Comparison of ENCODE assay signal across 17 cellular contexts in the genomic region with DNA sequence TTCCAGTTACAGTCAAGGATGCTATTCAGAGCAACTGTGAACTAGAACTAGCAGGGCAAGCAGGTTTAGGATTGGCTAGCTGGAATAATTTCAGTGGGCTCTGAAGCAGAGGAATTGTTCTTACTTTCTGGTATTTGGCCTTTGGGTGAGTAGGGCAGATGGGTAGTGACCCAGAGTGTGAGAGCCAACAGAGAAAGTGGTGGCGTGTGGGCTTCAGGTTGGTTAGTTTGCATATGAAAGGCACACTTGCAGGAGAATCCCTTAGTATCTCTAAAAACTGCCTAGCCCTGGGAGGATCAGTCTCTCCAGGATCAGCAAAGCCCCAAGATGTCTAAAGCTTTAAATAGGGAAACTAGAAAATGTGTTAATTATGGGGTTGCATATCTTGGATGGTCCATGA.
DNase-seq lines count a peak whose midpoint lies in the region; ATAC-seq and TF ChIP-seq lines count a peak whose summit lies in the region.
"Had no signal": no experiment of that assay in that cellular context is flagged by ENCODE, and none has a peak within 500 bp of the region (broad histone marks: within the 10 kb centered on the region; RNA-seq: fewer than 3 reads in every experiment).

No MANE protein-coding gene starts in this region.

- no peaks in the 10 kb centered on the region for H3K36me3 Mint-ChIP-seq in GM23338 (ENCODE audit: low read depth)
- no peaks in the 10 kb centered on the region for H3K36me3 Mint-ChIP-seq in naive thymus-derived CD4-positive, alpha-beta T cell
- H3K36me3 Mint-ChIP-seq in T-cell = no peaks in the 10 kb centered on the region
- H3K36me3 Mint-ChIP-seq: CD8-positive, alpha-beta memory T cell had no signal

- TF ChIP-seq EP300 in suprapubic skin (IDR thresholded peaks at IDR 0.05) = no peak

- H3K9me3 Mint-ChIP-seq in GM23338 (no peaks in the 10 kb centered on the region), T-cell (no peaks in the 10 kb centered on the region)
- no peaks in the 10 kb centered on the region for H3K9me3 Mint-ChIP-seq in naive thymus-derived CD4-positive, alpha-beta T cell
- H3K9me3 Mint-ChIP-seq: CD8-positive, alpha-beta memory T cell; HFFc6 had no signal

- H3K27ac Mint-ChIP-seq in GM23338 (no peak overlapping the region), T-cell (no peak overlapping the region)
- peak overlapping the region in 1 of 9 donors; percentile 15 for H3K27ac Mint-ChIP-seq in naive thymus-derived CD4-positive, alpha-beta T cell
- H3K27ac Mint-ChIP-seq: HFFc6 had no signal

- CTCF ChIA-PET in mammary epithelial cell (lab: Charles Lee; ENCODE audit: low non-redundant PET) (no interaction called here), T-cell (lab: Charles Lee) (interaction anchor here (0.8 to 3.4 kb wide), 9 partner anchors 10 to 522 kb away, joined by 3 to 17 read pairs (median 6); no protein-coding TSS in a partner anchor)
- CTCF ChIA-PET in naive thymus-derived CD4-positive, alpha-beta T cell (lab: Charles Lee) = interaction anchor here (0.5 to 6.3 kb wide), 7 partner anchors 50 to 798 kb away, joined by 3 to 49 read pairs (median 4); no protein-coding TSS in a partner anchor

- no peaks in the 10 kb centered on the region for H3K79me2 ChIP-seq in GM23338 (replicated peaks; ENCODE audit: insufficient read depth)
- H3K79me2 ChIP-seq in mammary epithelial cell (ENCODE audit: insufficient read depth, low read length) = no peaks in the 10 kb centered on the region

- H3K36me3 ChIP-seq in GM23338 (ENCODE audit: insufficient read depth) = no peaks in the 10 kb centered on the region
- H3K36me3 ChIP-seq in NT2/D1 (ENCODE audit: insufficient read depth, insufficient read length, low read length) = no peaks in the 10 kb centered on the region
- no peaks in the 10 kb centered on the region for H3K36me3 ChIP-seq in mammary epithelial cell (ENCODE audit: insufficient read depth, low read length)
- H3K36me3 ChIP-seq in suprapubic skin = no peaks in the 10 kb centered on the region
- H3K36me3 ChIP-seq in naive thymus-derived CD4-positive, alpha-beta T cell (ENCODE audit: control insufficient read depth in 2 of 3, insufficient read depth in 3 of 3, low read length in 3 of 3) = no peaks in the 10 kb centered on the region
- H3K36me3 ChIP-seq: BLaER1 had no signal

- DNase-seq in GM23338 (ENCODE audit: low spot score) (peak; percentile 70), NT2/D1 (ENCODE audit: low read depth, low spot score) (peak; percentile 48), iPS DF 19.7 (ENCODE audit: low read depth, low spot score) (peak; percentile 25), islet precursor cell (peak; percentile 47), mammary epithelial cell (no peak), suprapubic skin (ENCODE audit: low spot score in 2 of 2) (no peak), T-cell (no peak)
- no peak for DNase-seq in naive thymus-derived CD4-positive, alpha-beta T cell
- DNase-seq: 8988T; AML-193; Caco-2; CD8-positive, alpha-beta memory T cell; GM23248; HCEC 1CT; HFFc6 had no signal

- ATAC-seq in GM23338 (peak; percentile 95), T-cell (replicated peaks in 1 of 4) (no peak)
- ATAC-seq in naive thymus-derived CD4-positive, alpha-beta T cell = no peak
- ATAC-seq: GM12878 had no signal

- H3K4me1 Mint-ChIP-seq in GM23338 = peaks cover 20% of the 10 kb centered on the region
- peaks cover 0 to 16% (median 0%) of the 10 kb centered on the region in 7 donors for H3K4me1 Mint-ChIP-seq in naive thymus-derived CD4-positive, alpha-beta T cell
- H3K4me1 Mint-ChIP-seq in T-cell = peaks cover 0 to 3% (median 1%) of the 10 kb centered on the region in 3 donors

- peaks cover 10% of the 10 kb centered on the region; the same call in 1 of the 2 replicates for H3K4me1 ChIP-seq in GM23338 (ENCODE audit: insufficient read depth)
- no peaks in the 10 kb centered on the region for H3K4me1 ChIP-seq in NT2/D1 (ENCODE audit: insufficient read depth, insufficient read length)
- H3K4me1 ChIP-seq in mammary epithelial cell (ENCODE audit: insufficient read depth, low read length) = peaks cover 27% of the 10 kb centered on the region
- H3K4me1 ChIP-seq in suprapubic skin = peaks cover 19% of the 10 kb centered on the region
- no peaks in the 10 kb centered on the region for H3K4me1 ChIP-seq in naive thymus-derived CD4-positive, alpha-beta T cell (ENCODE audit: control insufficient read depth in 2 of 2, insufficient read depth in 2 of 2, low read length in 2 of 2)
- H3K4me1 ChIP-seq: BLaER1, Caco-2 had no signal

- TF ChIP-seq POLR2A in suprapubic skin (IDR thresholded peaks at IDR 0.05) = no peak

- dilution Hi-C loops in mammary epithelial cell (cut with HindIII; ENCODE audit: low sequenced_read_pairs) = no loop called here

- H2AFZ ChIP-seq in GM23338 (no peak overlapping the region), mammary epithelial cell (ENCODE audit: low read depth, low read length) (no peak overlapping the region)
- H2AFZ ChIP-seq: GM23248 had no signal

- no TSS peak for BruUV-seq in mammary epithelial cell (replicated peaks; lab: Mats Ljungman, UMichigan)

- in situ Hi-C loops in mammary epithelial cell (cut with MboI; ENCODE audit: low sequenced_read_pairs in 2 of 2) = loop anchor here (5.0 to 25.0 kb wide), 3 partner anchors 362 to 455 kb away; no protein-coding TSS in a partner anchor

- H3K27me3 ChIP-seq in GM23338 (ENCODE audit: insufficient read depth) = no peaks in the 10 kb centered on the region
- H3K27me3 ChIP-seq in NT2/D1 (ENCODE audit: insufficient read depth, insufficient read length) = no peaks in the 10 kb centered on the region
- H3K27me3 ChIP-seq in mammary epithelial cell (ENCODE audit: insufficient read depth, low read length) = no peaks in the 10 kb centered on the region
- H3K27me3 ChIP-seq in suprapubic skin = no peaks in the 10 kb centered on the region
- H3K27me3 ChIP-seq in naive thymus-derived CD4-positive, alpha-beta T cell (ENCODE audit: control insufficient read depth in 2 of 2, insufficient read depth in 2 of 2, low read length in 2 of 2) = no peaks in the 10 kb centered on the region

- 0 out of 2 replicates have a peak overlapping the region, but pooled peaks have one; percentile 15 for H3K4me2 ChIP-seq in GM23338
- no peak overlapping the region for H3K4me2 ChIP-seq in mammary epithelial cell (ENCODE audit: insufficient read depth, low read depth, low read length)
- H3K4me2 ChIP-seq: BLaER1 had no signal

- H3K9me3 ChIP-seq in NT2/D1 (ENCODE audit: insufficient read depth, low read length) (no peaks in the 10 kb centered on the region), mammary epithelial cell (replicated peaks; ENCODE audit: insufficient read depth, low read length) (no peaks in the 10 kb centered on the region), suprapubic skin (no peaks in the 10 kb centered on the region)
- no peaks in the 10 kb centered on the region for H3K9me3 ChIP-seq in naive thymus-derived CD4-positive, alpha-beta T cell (ENCODE audit: control insufficient read depth in 2 of 3, low read length in 3 of 3)
- H3K9me3 ChIP-seq: BLaER1, Caco-2 had no signal

- TF ChIP-seq CTCF in GM23338 (conservative IDR thresholded peaks at IDR 0.05; ENCODE audit: low read depth in 2 of 2) (no peak), mammary epithelial cell (conservative IDR thresholded peaks at IDR 0.05 in 1 of 2, IDR thresholded peaks at IDR 0.05 in 1 of 2; ENCODE audit: extremely low read depth in 1 of 2, insufficient read depth in 1 of 2, low read depth in 1 of 2, low read length in 2 of 2) (no peak), suprapubic skin (IDR thresholded peaks at IDR 0.05) (no peak)

- intact Hi-C loops in mammary epithelial cell (cut with micrococcal nuclease) = loop anchor here (5.0 kb wide), 1 partner anchor 720 kb away; no protein-coding TSS in a partner anchor
- intact Hi-C loops in naive thymus-derived CD4-positive, alpha-beta T cell (cut with micrococcal nuclease) = loop anchor here (5.0 to 10.0 kb wide), 5 partner anchors 200 to 852 kb away; a partner anchor contains a TSS

- POLR2A ChIA-PET in naive thymus-derived CD4-positive, alpha-beta T cell (lab: Charles Lee) = no interaction called here
- POLR2A ChIA-PET in T-cell (lab: Charles Lee) = no interaction called here

- H3K9ac ChIP-seq in NT2/D1 (ENCODE audit: insufficient read length, low read depth) = no peak overlapping the region
- no peak overlapping the region for H3K9ac ChIP-seq in mammary epithelial cell (ENCODE audit: insufficient read depth, low read length)
- H3K9ac ChIP-seq: BLaER1, GM23248 had no signal

- H3K4me3 Mint-ChIP-seq in GM23338 (no peak overlapping the region), T-cell (no peak overlapping the region)
- no peak overlapping the region for H3K4me3 Mint-ChIP-seq in naive thymus-derived CD4-positive, alpha-beta T cell
- H3K4me3 Mint-ChIP-seq: CD8-positive, alpha-beta memory T cell; HFFc6 had no signal

- H3K4me3 ChIP-seq in GM23338 = no peak overlapping the region
- H3K4me3 ChIP-seq in NT2/D1 (ENCODE audit: insufficient read length, low read depth) = no peak overlapping the region
- H3K4me3 ChIP-seq in mammary epithelial cell (replicated peaks in 1 of 3; ENCODE audit: insufficient read depth in 1 of 3, low read depth in 2 of 3, low read length in 3 of 3) = no peak overlapping the region
- no peak overlapping the region for H3K4me3 ChIP-seq in suprapubic skin
- no peak overlapping the region for H3K4me3 ChIP-seq in naive thymus-derived CD4-positive, alpha-beta T cell (ENCODE audit: low read length)
- H3K4me3 ChIP-seq: BLaER1, GM12878, GM23248 had no signal

- H4K20me1 ChIP-seq in GM23338 (replicated peaks; ENCODE audit: insufficient read depth) (no peaks in the 10 kb centered on the region), mammary epithelial cell (ENCODE audit: insufficient read depth, low read length) (no peaks in the 10 kb centered on the region)
- H4K20me1 ChIP-seq: BLaER1 had no signal

- 100% methylated on average over 1 of the region's 1 CpG for WGBS in mammary epithelial cell (ENCODE audit: low coverage, missing lambda C conversion rate)
- WGBS in suprapubic skin = 95% methylated on average over 1 of the region's 1 CpG

- H3K9me2 ChIP-seq in GM23338 (ENCODE audit: insufficient read depth) = no peaks in the 10 kb centered on the region

- no peaks in the 10 kb centered on the region for H3F3A ChIP-seq in GM23338 (replicated peaks; ENCODE audit: low read depth)

- peaks cover 1% of the 10 kb centered on the region for H3K27me3 Mint-ChIP-seq in GM23338 (ENCODE audit: insufficient read depth, low read depth, poor library complexity)
- peaks cover 13 to 62% (median 29%) of the 10 kb centered on the region in 5 donors for H3K27me3 Mint-ChIP-seq in naive thymus-derived CD4-positive, alpha-beta T cell
- H3K27me3 Mint-ChIP-seq in T-cell = peaks cover 17 to 36% of the 10 kb centered on the region in 2 donors

- H3K27ac ChIP-seq in GM23338 (ENCODE audit: low read depth) = no peak overlapping the region
- H3K27ac ChIP-seq in mammary epithelial cell (ENCODE audit: insufficient read depth, low read depth, low read length) = no peak overlapping the region
- no peak overlapping the region for H3K27ac ChIP-seq in suprapubic skin
- no peak overlapping the region for H3K27ac ChIP-seq in naive thymus-derived CD4-positive, alpha-beta T cell (ENCODE audit: low read depth, low read length)
- H3K27ac ChIP-seq: BLaER1, GM23248 had no signal

Comparison
In these comparisons a context has a peak if more than half of its experiments do, and no peak if none do; other contexts are left out.
1. DNase-seq: peak in GM23338 (single experiment), NT2/D1 (single experiment), iPS DF 19.7 (single experiment) and islet precursor cell (single experiment); none in mammary epithelial cell (single experiment), suprapubic skin (0 of 2), naive thymus-derived CD4-positive, alpha-beta T cell (0 of 9) and T-cell (0 of 34).